2 cellular contexts compared by ENCODE assay signal in genomic region chr10:116163732-116164131, GRCh38.
TF ChIP-seq lines count a peak whose summit lies in the region.

No MANE protein-coding gene starts in this region.

TF ChIP-seq in A549, 52 proteins besides CTCF, POLR2A, EP300 and RAD21 (continued from another document):
- no peak for TF ChIP-seq REST (IDR thresholded peaks at IDR 0.05)

TF ChIP-seq in H1, 55 proteins besides CTCF, POLR2A, EP300 and RAD21 (continued from another document):
- peak; percentile 44; the same call in 1 of the 2 replicates for TF ChIP-seq CEBPB (IDR thresholded peaks at IDR 0.05; ENCODE audit: low read depth, low read length)
- no peak for TF ChIP-seq SRF (IDR thresholded peaks at IDR 0.05; ENCODE audit: low read depth, low read length)
- no peak for TF ChIP-seq CHD2 (IDR thresholded peaks at IDR 0.05; ENCODE audit: low read length)
